8 cellular contexts compared by ENCODE assay signal in genomic region chr14:91154851-91155625, GRCh38. TPM values are rescaled to one million over a fixed set of nuclear protein-coding genes. Genes with fewer than 3 reads are reported as not detected.
DNase-seq lines count a peak whose midpoint lies in the region; ATAC-seq and TF ChIP-seq lines count a peak whose summit lies in the region.

No MANE protein-coding gene starts in this region.

- no peaks in the 10 kb centered on the region for H3K27me3 ChIP-seq in SK-N-SH (ENCODE audit: insufficient read depth)
- H3K27me3 ChIP-seq in right lobe of liver, result no peaks in the 10 kb centered on the region

- TF ChIP-seq EP300 in SK-N-SH (IDR thresholded peaks at IDR 0.05; ENCODE audit: borderline replicate concordance in 1 of 2, low read depth in 1 of 2, low read length in 1 of 2), result no peak; a peak in 1 of 4 replicates

- H3F3A ChIP-seq in SK-N-SH (replicated peaks; ENCODE audit: insufficient read depth), result no peaks in the 10 kb centered on the region

- H3K4me1 ChIP-seq in SK-N-SH (ENCODE audit: control insufficient read depth in 1 of 2, insufficient read depth in 2 of 2, low read depth in 1 of 2, low read length in 1 of 2) (peaks cover 11 to 12% of the 10 kb centered on the region in 2 experiments; a peak in 2 of 4 replicates), right lobe of liver (peaks cover 0 to 73% (median 13%) of the 10 kb centered on the region in 4 donors)

- peak overlapping the region in 1 of 2 experiments; percentile 73; a peak in 2 of 4 replicates for H3K27ac ChIP-seq in SK-N-SH (ENCODE audit: low read depth in 2 of 2, low read length in 1 of 2)
- H3K27ac ChIP-seq in right lobe of liver, result peak overlapping the region in 2 of 3 donors; percentile 50 to 73

- no peak for TF ChIP-seq CTCF in SK-N-SH (IDR thresholded peaks at IDR 0.05)
- no peak for TF ChIP-seq CTCF in right lobe of liver (IDR thresholded peaks at IDR 0.05)

- peaks cover 0 to 4% of the 10 kb centered on the region in 2 experiments for H3K36me3 ChIP-seq in SK-N-SH (replicated peaks in 1 of 2; ENCODE audit: control insufficient read depth in 1 of 2, insufficient read depth in 2 of 2, low read length in 1 of 2)
- H3K36me3 ChIP-seq in right lobe of liver, result peaks cover 0 to 5% (median 0%) of the 10 kb centered on the region in 4 donors

- H3K4me3 ChIP-seq in SK-N-SH (ENCODE audit: low read depth in 2 of 2, low read length in 1 of 2) (no peak overlapping the region), right lobe of liver (no peak overlapping the region)

- no peaks in the 10 kb centered on the region for H4K20me1 ChIP-seq in SK-N-SH (ENCODE audit: insufficient read depth)

- CTCF ChIA-PET in SK-N-SH (lab: Yijun Ruan, JAX), result interaction anchor here (0.7 to 3.5 kb wide), 5 partner anchors 11 to 252 kb away, joined by 3 to 26 read pairs (median 4); no protein-coding TSS in a partner anchor

- DNase-seq in SK-N-SH (peak; percentile 40), NCI-H2029 (lab: John Stamatoyannopoulos, UW) (peak; percentile 29), amniotic epithelial cell (ENCODE audit: low read depth) (peak; percentile 65), right lobe of liver (no peak), globus pallidus (ENCODE audit: low spot score) (no peak), T-helper 9 cell (no peak)

- ATAC-seq in SK-N-SH treated with all-trans-retinoic acid at 6 μM for 48 hours, result no peak; the same call in 2 of the 3 replicates
- ATAC-seq in right lobe of liver, result peak in 3 of 4 donors; percentile 9 to 44 (median 31)
- ATAC-seq in GM19351 (IDR thresholded peaks at IDR 0.05; ENCODE audit: unreplicated experiment), result no peak

- TF ChIP-seq POLR2A in right lobe of liver (IDR thresholded peaks at IDR 0.05), result no peak

- no peaks in the 10 kb centered on the region for H3K9me3 ChIP-seq in SK-N-SH
- H3K9me3 ChIP-seq in right lobe of liver, result no peaks in the 10 kb centered on the region

- H3K79me2 ChIP-seq in SK-N-SH (ENCODE audit: insufficient read depth), result no peaks in the 10 kb centered on the region

- intact Hi-C loops in right lobe of liver (cut with DNase I), result no loop called here

- no peaks in the 10 kb centered on the region for H3K9me2 ChIP-seq in SK-N-SH

- no peak overlapping the region for H2AFZ ChIP-seq in SK-N-SH (ENCODE audit: low read depth)

- TF ChIP-seq RAD21 in SK-N-SH (IDR thresholded peaks at IDR 0.05; ENCODE audit: low read length), result no peak

- POLR2A ChIA-PET in SK-N-SH (lab: Yijun Ruan, JAX), result interaction anchor here (0.7 kb wide), 1 partner anchor 643 kb away, joined by 3 read pairs; no protein-coding TSS in a partner anchor

- H3K9ac ChIP-seq in SK-N-SH, result no peak overlapping the region

- 66% methylated on average over 16 of the region's 16 CpGs for WGBS in SK-N-SH (ENCODE audit: low lambda C conversion rate)
- 44% methylated on average over 16 of the region's 16 CpGs for WGBS in right lobe of liver (ENCODE audit: insufficient coverage, low coverage, low lambda C conversion rate, missing lambda C conversion rate)

- no peak overlapping the region for H3K4me2 ChIP-seq in SK-N-SH

TF ChIP-seq in SK-N-SH, 30 proteins besides CTCF, POLR2A, EP300 and RAD21:
- TF ChIP-seq FOXM1 (IDR thresholded peaks at IDR 0.05; ENCODE audit: low read depth) (no peak), GATA2 (CRISPR knock-in tag; IDR thresholded peaks at IDR 0.05) (no peak), RCOR1 (IDR thresholded peaks at IDR 0.05; ENCODE audit: low read length) (no peak), TAF1 (IDR thresholded peaks at IDR 0.05; ENCODE audit: borderline replicate concordance, low read depth, low read length) (no peak), RFX5 (IDR thresholded peaks at IDR 0.05; ENCODE audit: low read length) (no peak), MXI1 (IDR thresholded peaks at IDR 0.05; ENCODE audit: low read depth, low read length) (no peak), USF2 (IDR thresholded peaks at IDR 0.05; ENCODE audit: borderline replicate concordance, low read depth, low read length) (no peak), SIN3A (IDR thresholded peaks at IDR 0.05; ENCODE audit: borderline replicate concordance, low read depth, low read length) (no peak), RXRA (IDR thresholded peaks at IDR 0.05; ENCODE audit: borderline replicate concordance, low read depth) (no peak), FOSL2 (IDR thresholded peaks at IDR 0.05; ENCODE audit: borderline replicate concordance, low read depth) (no peak), EZH2phosphoT487 (IDR thresholded peaks at IDR 0.05; ENCODE audit: borderline replicate concordance, low read depth) (no peak)

TF ChIP-seq in SK-N-SH treated with all-trans-retinoic acid at 6 μM for 48 hours, 23 proteins besides CTCF, POLR2A, EP300 and RAD21:
- TF ChIP-seq BACH2 (CRISPR knock-in tag; IDR thresholded peaks at IDR 0.05; ENCODE audit: borderline replicate concordance) (no peak), TCF4 (CRISPR knock-in tag; IDR thresholded peaks at IDR 0.05; ENCODE audit: borderline replicate concordance) (no peak), PATZ1 (CRISPR knock-in tag; IDR thresholded peaks at IDR 0.05; ENCODE audit: borderline replicate concordance) (no peak), ZNF8 (CRISPR knock-in tag; IDR thresholded peaks at IDR 0.05) (no peak), CSRNP3 (CRISPR knock-in tag; IDR thresholded peaks at IDR 0.05) (no peak), OSR1 (CRISPR knock-in tag; IDR thresholded peaks at IDR 0.05) (no peak), TOX (CRISPR knock-in tag; IDR thresholded peaks at IDR 0.05; ENCODE audit: borderline replicate concordance) (no peak)

RNA-seq across cellular contexts. Expression of gene DGLUCY, which starts 41.2 kb away (rescaled TPM):
- 17.2 and 21.2 TPM in 2 replicates for polyA plus RNA-seq in SK-N-SH (2012; rRNA removed)
- 10.3 and 13.6 TPM in 2 replicates for polyA plus RNA-seq in SK-N-SH (2012; cell fraction: cytosol; rRNA removed)
- polyA plus RNA-seq in SK-N-SH (2012; cell fraction: nucleus; rRNA removed), result 30.7 and 41.6 TPM in 2 replicates
- total RNA-seq in right lobe of liver, result 10 to 100 TPM; 26.7 to 55.6 (median 39.8) TPM

Comparison
In these comparisons a context has a peak if more than half of its experiments do, and no peak if none do; other contexts are left out.
1. DNase-seq: peak in SK-N-SH (single experiment), NCI-H2029 (single experiment) and amniotic epithelial cell (single experiment); none in right lobe of liver (0 of 3), globus pallidus (single experiment) and T-helper 9 cell (single experiment).
2. ATAC-seq: peak in right lobe of liver (3 of 4); none in SK-N-SH treated with all-trans-retinoic acid at 6 μM for 48 hours (single experiment) and GM19351 (single experiment).